36 cellular contexts compared by ENCODE assay signal in the genomic region with DNA sequence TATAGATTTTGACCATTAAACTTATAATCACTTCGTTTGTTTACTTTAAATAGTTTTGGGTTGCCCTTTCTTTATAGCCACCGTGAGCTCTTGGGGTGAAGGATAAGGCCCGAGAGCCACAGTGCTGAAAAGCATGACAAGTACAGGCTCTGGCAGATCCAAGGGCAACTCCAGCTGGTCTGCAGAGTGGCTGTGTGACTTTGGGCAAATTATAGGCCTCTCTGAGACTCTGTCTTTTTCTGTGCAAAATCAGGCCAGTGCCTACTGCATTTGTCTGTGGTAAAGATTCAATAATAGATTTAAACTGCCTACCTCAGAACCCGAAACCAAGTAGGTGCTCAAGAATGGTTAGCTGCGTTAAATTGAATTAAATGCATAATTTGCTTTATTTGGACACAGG.
"Had no signal": no experiment of that assay in that cellular context is flagged by ENCODE, and none has a peak within 500 bp of the region (broad histone marks: within the 10 kb centered on the region; RNA-seq: fewer than 3 reads in every experiment).

No MANE protein-coding gene starts in this region.

- ATAC-seq: activated naive CD4-positive, alpha-beta T cell treated with anti-CD3 and anti-CD28 coated beads, Interleukin-2, amount 50 U/mL, for 72 hours; activated naive CD8-positive, alpha-beta T cell treated with anti-CD3 and anti-CD28 coated beads, Interleukin-2, amount 50 U/mL, for 24 hours; activated T-cell treated with anti-CD3 and anti-CD28 coated beads, Interleukin-2, amount 50 U/mL, for 4 hours; activated T-cell treated with anti-CD3 and anti-CD28 coated beads, Interleukin-2, amount 50 U/mL, for 72 hours; activated T-helper 17 cell treated with anti-CD3 and anti-CD28 coated beads, Interleukin-2, amount 50 U/mL, for 72 hours; body of pancreas had no signal

- H3K4me3 Mint-ChIP-seq: activated naive CD4-positive, alpha-beta T cell treated with anti-CD3 and anti-CD28 coated beads for 36 hours; activated naive CD4-positive, alpha-beta T cell treated with anti-CD3 and anti-CD28 coated beads, Interleukin-2, amount 10 ng/mL, durations not matched to agents 7 days and 5 days; activated naive CD4-positive, alpha-beta T cell treated with anti-CD3 and anti-CD28 coated beads, Interleukin-2, amount 50 U/mL, for 24 hours; activated naive CD8-positive, alpha-beta T cell; activated naive CD8-positive, alpha-beta T cell treated with anti-CD3 and anti-CD28 coated beads for 36 hours; activated naive CD8-positive, alpha-beta T cell treated with anti-CD3 and anti-CD28 coated beads, Interleukin-2, amount 10 ng/mL, durations not matched to agents 7 days and 5 days; activated naive CD8-positive, alpha-beta T cell treated with anti-CD3 and anti-CD28 coated beads, Interleukin-2, amount 50 U/mL, for 24 hours; activated T-cell treated with anti-CD3 and anti-CD28 coated beads, Interleukin-2, amount 50 U/mL, for 24 hours; activated T-cell treated with anti-CD3 and anti-CD28 coated beads, Interleukin-2, amount 50 U/mL, for 4 hours; activated T-cell treated with anti-CD3 and anti-CD28 coated beads, Interleukin-2, amount 50 U/mL, for 72 hours; activated T-helper 1 cell treated with anti-CD3 and anti-CD28 coated beads, Interleukin-12 subunit alpha, Interleukin-12 subunit beta, Interleukin-2, Interleukin-4 antibody, amounts not matched to agents 30 ng/mL and 10 ng/mL and 1 ng/mL, durations not matched to agents 14 hours and 24 hours and 36 hours; activated T-helper 17 cell treated with anti-CD3 and anti-CD28 coated beads, Interleukin-2, amount 50 U/mL, for 72 hours; central memory CD8-positive, alpha-beta T cell had no signal

- H3K27ac Mint-ChIP-seq: activated naive CD4-positive, alpha-beta T cell treated with anti-CD3 and anti-CD28 coated beads for 36 hours; activated naive CD4-positive, alpha-beta T cell treated with anti-CD3 and anti-CD28 coated beads, Interleukin-2, amount 10 ng/mL, durations not matched to agents 7 days and 5 days; activated naive CD4-positive, alpha-beta T cell treated with anti-CD3 and anti-CD28 coated beads, Interleukin-2, amount 50 U/mL, for 24 hours; activated naive CD4-positive, alpha-beta T cell treated with anti-CD3 and anti-CD28 coated beads, Interleukin-2, amount 50 U/mL, for 72 hours; activated naive CD8-positive, alpha-beta T cell; activated naive CD8-positive, alpha-beta T cell treated with anti-CD3 and anti-CD28 coated beads for 36 hours; activated naive CD8-positive, alpha-beta T cell treated with anti-CD3 and anti-CD28 coated beads, Interleukin-2, amount 10 ng/mL, durations not matched to agents 7 days and 5 days; activated naive CD8-positive, alpha-beta T cell treated with anti-CD3 and anti-CD28 coated beads, Interleukin-2, amount 50 U/mL, for 24 hours; activated T-cell treated with anti-CD3 and anti-CD28 coated beads, Interleukin-2, amount 50 U/mL, for 24 hours; activated T-cell treated with anti-CD3 and anti-CD28 coated beads, Interleukin-2, amount 50 U/mL, for 72 hours; activated T-helper 1 cell treated with anti-CD3 and anti-CD28 coated beads, Interleukin-12 subunit alpha, Interleukin-12 subunit beta, Interleukin-2, Interleukin-4 antibody, amounts not matched to agents 30 ng/mL and 10 ng/mL and 1 ng/mL, durations not matched to agents 14 hours and 24 hours and 36 hours; activated T-helper 17 cell treated with anti-CD3 and anti-CD28 coated beads, Interleukin-2, amount 50 U/mL, for 72 hours; activated T-helper 2 cell treated with anti-CD3 and anti-CD28 coated beads, Interferon-gamma antibody, Interleukin-2, Interleukin-4, amounts not matched to agents 10 μg/mL and 5 μg/mL and 100 μg/mL, durations not matched to agents 14 hours and 24 hours and 36 hours had no signal

- H3K4me1 Mint-ChIP-seq: activated naive CD4-positive, alpha-beta T cell treated with anti-CD3 and anti-CD28 coated beads, Interleukin-2, amount 10 ng/mL, durations not matched to agents 7 days and 5 days; activated naive CD4-positive, alpha-beta T cell treated with anti-CD3 and anti-CD28 coated beads, Interleukin-2, amount 50 U/mL, for 24 hours; activated naive CD8-positive, alpha-beta T cell treated with anti-CD3 and anti-CD28 coated beads for 36 hours; activated naive CD8-positive, alpha-beta T cell treated with anti-CD3 and anti-CD28 coated beads, Interleukin-2, amount 10 ng/mL, durations not matched to agents 7 days and 5 days; activated naive CD8-positive, alpha-beta T cell treated with anti-CD3 and anti-CD28 coated beads, Interleukin-2, amount 50 U/mL, for 24 hours; activated T-helper 17 cell treated with anti-CD3 and anti-CD28 coated beads, Interleukin-2, amount 50 U/mL, for 72 hours; central memory CD8-positive, alpha-beta T cell had no signal

- H3K27ac ChIP-seq: adrenal gland, ascending aorta, body of pancreas, brain microvascular endothelial cell, breast epithelium, cardiac muscle cell had no signal

- H3K9me3 Mint-ChIP-seq: activated naive CD4-positive, alpha-beta T cell treated with anti-CD3 and anti-CD28 coated beads for 36 hours; activated naive CD4-positive, alpha-beta T cell treated with anti-CD3 and anti-CD28 coated beads, Interleukin-2, amount 50 U/mL, for 72 hours; activated naive CD8-positive, alpha-beta T cell treated with anti-CD3 and anti-CD28 coated beads for 36 hours; activated naive CD8-positive, alpha-beta T cell treated with anti-CD3 and anti-CD28 coated beads, Interleukin-2, amount 10 ng/mL, durations not matched to agents 7 days and 5 days; activated naive CD8-positive, alpha-beta T cell treated with anti-CD3 and anti-CD28 coated beads, Interleukin-2, amount 50 U/mL, for 24 hours; activated T-cell treated with anti-CD3 and anti-CD28 coated beads, Interleukin-2, amount 50 U/mL, for 4 hours; activated T-cell treated with anti-CD3 and anti-CD28 coated beads, Interleukin-2, amount 50 U/mL, for 72 hours; activated T-helper 1 cell treated with anti-CD3 and anti-CD28 coated beads, Interleukin-12 subunit alpha, Interleukin-12 subunit beta, Interleukin-2, Interleukin-4 antibody, amounts not matched to agents 30 ng/mL and 10 ng/mL and 1 ng/mL, durations not matched to agents 14 hours and 24 hours and 36 hours; activated T-helper 17 cell treated with anti-CD3 and anti-CD28 coated beads, Interleukin-2, amount 50 U/mL, for 72 hours; activated T-helper 2 cell treated with anti-CD3 and anti-CD28 coated beads, Interferon-gamma antibody, Interleukin-2, Interleukin-4, amounts not matched to agents 10 μg/mL and 5 μg/mL and 100 μg/mL, durations not matched to agents 14 hours and 24 hours and 36 hours; central memory CD8-positive, alpha-beta T cell had no signal

- H3K4me3 ChIP-seq: adrenal gland, ascending aorta, body of pancreas, breast epithelium, cardiac muscle cell had no signal

- H3K27me3 ChIP-seq: adrenal gland, ascending aorta, body of pancreas, brain microvascular endothelial cell, breast epithelium, cardiac muscle cell had no signal

- H3K9me3 ChIP-seq: adrenal gland, ascending aorta, body of pancreas, breast epithelium had no signal

- H3K36me3 Mint-ChIP-seq: activated naive CD4-positive, alpha-beta T cell treated with anti-CD3 and anti-CD28 coated beads, Interleukin-2, amount 10 ng/mL, durations not matched to agents 7 days and 5 days; activated naive CD4-positive, alpha-beta T cell treated with anti-CD3 and anti-CD28 coated beads, Interleukin-2, amount 50 U/mL, for 24 hours; activated naive CD4-positive, alpha-beta T cell treated with anti-CD3 and anti-CD28 coated beads, Interleukin-2, amount 50 U/mL, for 72 hours; activated naive CD8-positive, alpha-beta T cell; activated naive CD8-positive, alpha-beta T cell treated with anti-CD3 and anti-CD28 coated beads for 36 hours; activated naive CD8-positive, alpha-beta T cell treated with anti-CD3 and anti-CD28 coated beads, Interleukin-2, amount 10 ng/mL, durations not matched to agents 7 days and 5 days had no signal

- H3K27me3 Mint-ChIP-seq: activated naive CD4-positive, alpha-beta T cell treated with anti-CD3 and anti-CD28 coated beads, Interleukin-2, amount 10 ng/mL, durations not matched to agents 7 days and 5 days; activated naive CD4-positive, alpha-beta T cell treated with anti-CD3 and anti-CD28 coated beads, Interleukin-2, amount 50 U/mL, for 24 hours; activated naive CD8-positive, alpha-beta T cell treated with anti-CD3 and anti-CD28 coated beads for 36 hours; activated naive CD8-positive, alpha-beta T cell treated with anti-CD3 and anti-CD28 coated beads, Interleukin-2, amount 10 ng/mL, durations not matched to agents 7 days and 5 days; activated T-cell treated with anti-CD3 and anti-CD28 coated beads, Interleukin-2, amount 50 U/mL, for 24 hours had no signal

- DNase-seq: activated effector memory CD4-positive, alpha-beta T cell treated with anti-CD3 and anti-CD28 coated beads, Interleukin-2, amount 50 U/mL, for 16 hours; activated effector memory CD4-positive, alpha-beta T cell treated with Interleukin-2 at 50 U/mL for 16 hours; activated gamma-delta T cell; activated gamma-delta T cell treated with Interleukin-2 at 50 U/mL for 16 hours; activated naive CD4-positive, alpha-beta T cell; activated naive CD4-positive, alpha-beta T cell treated with anti-CD3 and anti-CD28 coated beads for 36 hours; activated naive CD4-positive, alpha-beta T cell treated with anti-CD3 and anti-CD28 coated beads, Interleukin-2, amount 10 ng/mL, durations not matched to agents 7 days and 5 days; activated naive CD4-positive, alpha-beta T cell treated with anti-CD3 and anti-CD28 coated beads, Interleukin-2, amount 50 U/mL, for 16 hours; activated naive CD4-positive, alpha-beta T cell treated with Interleukin-2 at 50 U/mL for 16 hours; activated naive CD8-positive, alpha-beta T cell treated with anti-CD3 and anti-CD28 coated beads for 36 hours; activated naive CD8-positive, alpha-beta T cell treated with anti-CD3 and anti-CD28 coated beads, Interleukin-2, amount 10 ng/mL, durations not matched to agents 7 days and 5 days; activated naive CD8-positive, alpha-beta T cell treated with anti-CD3 and anti-CD28 coated beads, Interleukin-2, amount 50 U/mL, for 24 hours; activated T-cell treated with anti-CD3 and anti-CD28 coated beads, Interleukin-2, amount 50 U/mL, for 1 hour; activated T-cell treated with anti-CD3 and anti-CD28 coated beads, Interleukin-2, amount 50 U/mL, for 24 hours; activated T-cell treated with anti-CD3 and anti-CD28 coated beads, Interleukin-2, amount 50 U/mL, for 4 hours; activated T-cell treated with anti-CD3 and anti-CD28 coated beads, Interleukin-2, amount 50 U/mL, for 48 hours; activated T-cell treated with anti-CD3 and anti-CD28 coated beads, Interleukin-2, amount 50 U/mL, for 72 hours; adrenal gland; amniotic stem cell; aorta; body of pancreas; brain microvascular endothelial cell; central memory CD4-positive, alpha-beta T cell; cerebellar nuclear complex had no signal

- H3K4me1 ChIP-seq: adrenal gland, ascending aorta, body of pancreas, breast epithelium had no signal

- FAIRE-seq: astrocyte, bronchial epithelial cell had no signal

- H3K36me3 ChIP-seq: adrenal gland, ascending aorta, brain microvascular endothelial cell, breast epithelium, cardiac muscle cell had no signal
